Comparison of ENCODE assay signal across 21 cellular contexts in genomic region chr18:31233550-31234306, GRCh38.
DNase-seq lines count a peak whose midpoint lies in the region; ATAC-seq, FAIRE-seq and TF ChIP-seq lines count a peak whose summit lies in the region.
"Had no signal": no experiment of that assay in that cellular context is flagged by ENCODE, and none has a peak within 500 bp of the region (broad histone marks: within the 10 kb centered on the region; RNA-seq: fewer than 3 reads in every experiment).

No MANE protein-coding gene starts in this region.

- RAD21 ChIA-PET in GM12878 (lab: Charles Lee; ENCODE audit: unreplicated experiment) = interaction anchor here (1.3 kb wide), 1 partner anchor 27 kb away, joined by 4 read pairs; no protein-coding TSS in a partner anchor

- BruUV-seq in GM12878 (replicated peaks; lab: Mats Ljungman, UMichigan) = no TSS peak

- H3K36me3 ChIP-seq in GM12878 (ENCODE audit: control insufficient read depth in 2 of 2, insufficient read depth in 2 of 2, low read length in 1 of 2) = no peaks in the 10 kb centered on the region
- H3K36me3 ChIP-seq in hepatocyte (replicated peaks; ENCODE audit: insufficient read depth, low read depth) = no peaks in the 10 kb centered on the region
- H3K36me3 ChIP-seq in small intestine (ENCODE audit: control insufficient read depth in 2 of 2, insufficient read depth in 2 of 2, low read length in 2 of 2) = no peaks in the 10 kb centered on the region
- H3K36me3 ChIP-seq in adrenal gland (replicated peaks in 1 of 2) = no peaks in the 10 kb centered on the region
- H3K36me3 ChIP-seq: HAP-1, Peyer's patch had no signal

- H3K79me2 ChIP-seq in GM12878 (ENCODE audit: control insufficient read depth, insufficient read depth, low read length) (no peaks in the 10 kb centered on the region), hepatocyte (no peaks in the 10 kb centered on the region)

- in situ Hi-C loops in GM12878 (cut with MboI) = no loop called here

- peaks cover 20% of the 10 kb centered on the region for H3K4me1 ChIP-seq in GM12878 (ENCODE audit: control insufficient read depth, insufficient read depth, low read length)
- peaks cover 12% of the 10 kb centered on the region for H3K4me1 ChIP-seq in hepatocyte (ENCODE audit: insufficient read depth)
- peaks cover 0 to 6% of the 10 kb centered on the region in 2 donors for H3K4me1 ChIP-seq in small intestine (ENCODE audit: control insufficient read depth in 2 of 2, insufficient read depth in 1 of 2, low read depth in 1 of 2, low read length in 1 of 2)
- no peaks in the 10 kb centered on the region for H3K4me1 ChIP-seq in adrenal gland (replicated peaks in 1 of 2)
- H3K4me1 ChIP-seq: HAP-1, Peyer's patch had no signal

- 0% methylated on average over 3 of the region's 3 CpGs for WGBS in GM12878 (ENCODE audit: insufficient coverage, insufficient replicate concordance, low lambda C conversion rate, missing lambda C conversion rate)
- 62% methylated on average over 3 of the region's 3 CpGs for WGBS in hepatocyte (ENCODE audit: low lambda C conversion rate, missing lambda C conversion rate)
- 12 to 44% (median 32%) methylated on average over 3 of the region's 3 CpGs for WGBS in small intestine, 3 donors
- 36 to 64% (median 47%) methylated on average over 3 of the region's 3 CpGs for WGBS in adrenal gland, 4 donors

- H3K4me2 ChIP-seq in GM12878 (ENCODE audit: control insufficient read depth, insufficient read depth) = 0 out of 2 replicates have a peak overlapping the region, but pooled peaks have one; percentile 31
- peak overlapping the region; percentile 61 for H3K4me2 ChIP-seq in hepatocyte

- no peaks in the 10 kb centered on the region for H3K9me2 ChIP-seq in hepatocyte (replicated peaks; ENCODE audit: insufficient read depth)

- H3K9ac ChIP-seq in GM12878 (ENCODE audit: control insufficient read depth, insufficient read depth, low read length) = no peak overlapping the region

- no peaks in the 10 kb centered on the region for H4K20me1 ChIP-seq in GM12878 (ENCODE audit: control insufficient read depth, insufficient read depth)
- no peaks in the 10 kb centered on the region for H4K20me1 ChIP-seq in hepatocyte (ENCODE audit: insufficient read depth, poor library complexity, severe bottlenecking)

- no peak overlapping the region for H3K4me3 ChIP-seq in GM12878
- H3K4me3 ChIP-seq in hepatocyte = no peak overlapping the region
- H3K4me3 ChIP-seq in small intestine (ENCODE audit: low read depth in 1 of 2, low read length in 2 of 2) = no peak overlapping the region
- no peak overlapping the region for H3K4me3 ChIP-seq in adrenal gland
- H3K4me3 ChIP-seq: HAP-1, Peyer's patch had no signal

- no peak overlapping the region for H3K27ac ChIP-seq in GM12878 (ENCODE audit: control insufficient read depth, insufficient read depth)
- peak overlapping the region; percentile 31 for H3K27ac ChIP-seq in hepatocyte
- H3K27ac ChIP-seq in small intestine (ENCODE audit: low read depth in 1 of 2, low read length in 1 of 2) = peak overlapping the region in 1 of 2 donors; percentile 14
- H3K27ac ChIP-seq in adrenal gland = no peak overlapping the region

- FAIRE-seq in GM12878 (lab: Jason Lieb, UNC) = peak; percentile 7
- no peak for FAIRE-seq in small intestine (lab: Jason Lieb, UNC)

- ATAC-seq in GM21390 (IDR thresholded peaks at IDR 0.05; ENCODE audit: unreplicated experiment) = peak; percentile 33
- ATAC-seq in GM12878 = peak; percentile 30
- ATAC-seq: activated naive CD4-positive, alpha-beta T cell treated with anti-CD3 and anti-CD28 coated beads, Interleukin-2, amount 50 U/mL, for 72 hours; sciatic nerve had no signal

- H2AFZ ChIP-seq in GM12878 (ENCODE audit: control insufficient read depth, low read depth, low read length) (peak overlapping the region; percentile 5), hepatocyte (no peak overlapping the region)

- no peak for TF ChIP-seq RAD21 in GM12878 (IDR thresholded peaks at IDR 0.05; ENCODE audit: insufficient read depth, low read depth, low read length)

- TF ChIP-seq CTCF in GM12878 (IDR thresholded peaks at IDR 0.05 in 2 of 3, conservative IDR thresholded peaks at IDR 0.05 in 1 of 3; ENCODE audit: control insufficient read depth in 2 of 3, extremely low read depth in 1 of 3, insufficient read depth in 1 of 3, low read depth in 3 of 3, low read length in 3 of 3) (no peak), hepatocyte (IDR thresholded peaks at IDR 0.05; ENCODE audit: poor library complexity) (no peak), adrenal gland (IDR thresholded peaks at IDR 0.05) (no peak)

- H3K9me3 ChIP-seq in GM12878 (replicated peaks; ENCODE audit: control insufficient read depth, insufficient read depth, low read length) = no peaks in the 10 kb centered on the region
- H3K9me3 ChIP-seq in hepatocyte (ENCODE audit: low read depth) = no peaks in the 10 kb centered on the region
- H3K9me3 ChIP-seq in small intestine (ENCODE audit: control insufficient read depth, low read depth) = no peaks in the 10 kb centered on the region
- no peaks in the 10 kb centered on the region for H3K9me3 ChIP-seq in adrenal gland (replicated peaks in 1 of 3)
- H3K9me3 ChIP-seq: HAP-1, Peyer's patch had no signal

- H3K27me3 ChIP-seq in GM12878 (replicated peaks in 1 of 2; ENCODE audit: control insufficient read depth in 2 of 2, insufficient read depth in 2 of 2, low read length in 1 of 2) (no peaks in the 10 kb centered on the region), hepatocyte (no peaks in the 10 kb centered on the region), small intestine (ENCODE audit: control insufficient read depth in 2 of 2, insufficient read depth in 2 of 2, low read length in 2 of 2) (no peaks in the 10 kb centered on the region), adrenal gland (no peaks in the 10 kb centered on the region)
- H3K27me3 ChIP-seq: Peyer's patch had no signal

- POLR2A ChIA-PET in GM12878 (lab: Charles Lee) = no interaction called here

- SMC1A ChIA-PET in GM12878 (lab: Charles Lee; ENCODE audit: uncharacterized antibody, unreplicated experiment) = interaction anchor here (1.0 to 2.7 kb wide), 4 partner anchors 8 to 32 kb away, joined by 3 to 12 read pairs (median 5); no protein-coding TSS in a partner anchor

- intact Hi-C loops in GM12878 (cut with micrococcal nuclease; ENCODE audit: unreplicated experiment) (loop anchor here (5.0 to 10.0 kb wide), 2 partner anchors 34 to 261 kb away; partner anchors contain the start of gene DSG2), adrenal gland (cut with DNase I) (no loop called here)

- TF ChIP-seq EP300 in GM12878 (IDR thresholded peaks at IDR 0.05; ENCODE audit: borderline replicate concordance in 1 of 2, control insufficient read depth in 1 of 2, low read depth in 2 of 2, low read length in 2 of 2) = peak in 1 of 2 experiments; percentile 18; a peak in 1 of 4 replicates

- DNase-seq in GM12878 (ENCODE audit: low read depth, low spot score) (no peak), hepatocyte (ENCODE audit: low spot score) (no peak), small intestine (peak; percentile 45), NCI-H748 (lab: John Stamatoyannopoulos, UW; ENCODE audit: unreplicated experiment) (no peak), adrenal gland (no peak), SW480 (ENCODE audit: low spot score) (no peak)
- DNase-seq: activated CD4-positive, alpha-beta T cell treated with anti-CD3 and anti-CD28 coated beads, Interleukin-2, amount 10 ng/mL, durations not matched to agents 24 days and 14 days; activated CD8-positive, alpha-beta memory T cell treated with anti-CD3 and anti-CD28 coated beads, Interleukin-2, amount 50 U/mL, for 48 hours; AML-193; COR-L47; dermis blood vessel endothelial cell; erythroblast; mesenchymal stem cell; NCI-H1417; NCI-H2171 treated with DMSO at 0.1 percent for 48 hours; Peyer's patch; stimulated activated CD4-positive, alpha-beta T cell treated with anti-CD3 and anti-CD28 coated beads, Interleukin-2, amount 100 ng/mL, for 24 hours had no signal

- CTCF ChIA-PET in GM12878 (lab: Yijun Ruan, JAX) = interaction anchor here (1.3 to 2.6 kb wide), 2 partner anchors 8 to 12 kb away, joined by 4 to 9 read pairs; no protein-coding TSS in a partner anchor

- TF ChIP-seq POLR2A in GM12878 (IDR thresholded peaks at IDR 0.05; ENCODE audit: low read depth, low read length) (no peak), adrenal gland (IDR thresholded peaks at IDR 0.05) (no peak)

TF ChIP-seq in GM12878, 131 proteins besides CTCF, POLR2A, EP300 and RAD21 (continues in another document):
- peak; percentile 20 to 38; a peak in 2 of 4 replicates for TF ChIP-seq IKZF2 (IDR thresholded peaks at IDR 0.05)
- peak; percentile 37 to 62; a peak in 2 of 4 replicates for TF ChIP-seq BHLHE40 (IDR thresholded peaks at IDR 0.05; ENCODE audit: borderline replicate concordance in 1 of 2, low read depth in 2 of 2, low read length in 1 of 2)
- no peak for TF ChIP-seq BCLAF1 (IDR thresholded peaks at IDR 0.05)
- TF ChIP-seq SIN3A (IDR thresholded peaks at IDR 0.05; ENCODE audit: low read depth, low read length) = no peak
- peak; percentile 70 for TF ChIP-seq PKNOX1 (IDR thresholded peaks at IDR 0.05)
